Comparison of ENCODE assay signal across 8 cellular contexts in genomic region chr5:14663734-14664269, GRCh38. TPM values are rescaled to one million over a fixed set of nuclear protein-coding genes. Genes with fewer than 3 reads are reported as not detected.
DNase-seq lines count a peak whose midpoint lies in the region; ATAC-seq, FAIRE-seq and TF ChIP-seq lines count a peak whose summit lies in the region.

No MANE protein-coding gene starts in this region.

- peak overlapping the region; percentile 71 for H3K14ac ChIP-seq in IMR-90 (replicated peaks; ENCODE audit: low read depth, low read length)

- no peaks in the 10 kb centered on the region for H3K9me3 ChIP-seq in DOHH2 (ENCODE audit: control insufficient read depth, insufficient read depth, low read length)
- H3K9me3 ChIP-seq in IMR-90 (ENCODE audit: control insufficient read depth, insufficient read depth, low read length): no peaks in the 10 kb centered on the region
- H3K9me3 ChIP-seq in WERI-Rb-1 (ENCODE audit: severe bottlenecking): no peaks in the 10 kb centered on the region
- H3K9me3 ChIP-seq in pancreas: no peaks in the 10 kb centered on the region

- POLR2A ChIA-PET in IMR-90 (lab: Charles Lee; ENCODE audit: unreplicated experiment): no interaction called here

- TF ChIP-seq RAD21 in IMR-90 (IDR thresholded peaks at IDR 0.05; ENCODE audit: low read length): no peak

- DNase-seq in IMR-90: no peak
- peak; percentile 40 for DNase-seq in WERI-Rb-1
- DNase-seq in foreskin fibroblast: no peak
- DNase-seq in pancreas: peak in 1 of 6 donors; percentile 23
- DNase-seq in NCI-H187 treated with DMSO at 0.1 percent for 48 hours (lab: John Stamatoyannopoulos, UW): no peak
- no peak for DNase-seq in NCI-H2029 (lab: John Stamatoyannopoulos, UW)

- H3K79me1 ChIP-seq in IMR-90 (ENCODE audit: low read depth in 1 of 2, low read length in 2 of 2): peaks cover 26 to 61% of the 10 kb centered on the region in 2 experiments

- H2AK5ac ChIP-seq in IMR-90 (ENCODE audit: low read depth, low read length): 0 out of 2 replicates have a peak overlapping the region, but pooled peaks have one; percentile 6

- no peak for TF ChIP-seq POLR2A in IMR-90 (IDR thresholded peaks at IDR 0.05; ENCODE audit: low read depth, low read length)

- no peak overlapping the region for H2BK20ac ChIP-seq in IMR-90 (ENCODE audit: low read depth, low read length)

- dilution Hi-C loops in IMR-90 (cut with HindIII; ENCODE audit: low sequenced_read_pairs, unreplicated experiment): no loop called here

- H3K9me2 ChIP-seq in DOHH2 (replicated peaks; ENCODE audit: control insufficient read depth, low read length): no peaks in the 10 kb centered on the region

- peak overlapping the region; percentile 25 for H3K18ac ChIP-seq in IMR-90 (ENCODE audit: low read depth, low read length)

- in situ Hi-C loops in IMR-90 (cut with MboI; ENCODE audit: low sequenced_read_pairs): loop anchor here (25.0 kb wide), 2 partner anchors 552 to 677 kb away; no protein-coding TSS in a partner anchor

- H2BK15ac ChIP-seq in IMR-90 (ENCODE audit: low read depth, low read length): peak overlapping the region; percentile 79; the same call in 1 of the 3 replicates

- H3F3A ChIP-seq in DOHH2 (ENCODE audit: control insufficient read depth, insufficient read depth): peaks cover 10% of the 10 kb centered on the region; the same call in 1 of the 2 replicates

- H2AFZ ChIP-seq in IMR-90 (replicated peaks; ENCODE audit: low read length, poor library complexity): peak overlapping the region; percentile 99

- WGBS in IMR-90 (ENCODE audit: extremely low coverage in 2 of 2, insufficient read length in 1 of 2), 2 experiments: 7% methylated on average over 19 of the region's 24 CpGs; no CpG with 5 or more reads in 1 of the 2 experiments
- 1 to 2% methylated on average over 24 of the region's 24 CpGs for WGBS in pancreas, 2 donors

- peak overlapping the region; percentile 86 for H3K4ac ChIP-seq in IMR-90 (ENCODE audit: low read depth, low read length)

- H2AK9ac ChIP-seq in IMR-90 (replicated peaks; ENCODE audit: low read depth, low read length, poor library complexity): peak overlapping the region; percentile 96

- no peaks in the 10 kb centered on the region for H3K27me3 ChIP-seq in DOHH2 (ENCODE audit: control insufficient read depth, low read length)
- H3K27me3 ChIP-seq in IMR-90 (ENCODE audit: control insufficient read depth, insufficient read depth, low read length): no peaks in the 10 kb centered on the region
- H3K27me3 ChIP-seq in WERI-Rb-1 (ENCODE audit: insufficient read depth, low read depth, severe bottlenecking): no peaks in the 10 kb centered on the region
- H3K27me3 ChIP-seq in pancreas: no peaks in the 10 kb centered on the region

- H4K8ac ChIP-seq in IMR-90 (ENCODE audit: low read depth in 2 of 2, low read length in 2 of 2): peak overlapping the region; percentile 48 to 92

- FAIRE-seq in pancreas (lab: Jason Lieb, UNC): no peak

- intact Hi-C loops in IMR-90 (cut with micrococcal nuclease): no loop called here
- intact Hi-C loops in pancreas (cut with DNase I): no loop called here

- H4K20me1 ChIP-seq in DOHH2 (ENCODE audit: control insufficient read depth, insufficient read depth, low read depth, low read length): peaks cover 32% of the 10 kb centered on the region
- H4K20me1 ChIP-seq in IMR-90 (ENCODE audit: insufficient read depth, low read length): peaks cover 39% of the 10 kb centered on the region

- peak overlapping the region; percentile 76; the same call in 1 of the 2 replicates for H2BK120ac ChIP-seq in IMR-90 (ENCODE audit: low read depth, low read length)

- H3K4me2 ChIP-seq in DOHH2 (ENCODE audit: low read length) (peak overlapping the region; percentile 92), IMR-90 (ENCODE audit: low read depth, low read length) (peak overlapping the region; percentile 96)

- peak overlapping the region; percentile 81 for H3K27ac ChIP-seq in DOHH2 (ENCODE audit: low read depth, low read length)
- peak overlapping the region; percentile 85 for H3K27ac ChIP-seq in IMR-90 (ENCODE audit: insufficient read depth, low read length)
- H3K27ac ChIP-seq in WERI-Rb-1: peak overlapping the region; percentile 85
- H3K27ac ChIP-seq in pancreas: peak overlapping the region; percentile 85 to 92 (median 90)

- peaks cover 57% of the 10 kb centered on the region for H3K79me2 ChIP-seq in DOHH2 (ENCODE audit: control insufficient read depth, low read length)

- H4K91ac ChIP-seq in IMR-90 (ENCODE audit: insufficient read depth, low read depth, low read length): peak overlapping the region; percentile 72; the same call in 1 of the 2 replicates

- TF ChIP-seq CTCF in DOHH2 (IDR thresholded peaks at IDR 0.05; ENCODE audit: low read depth, low read length, poor library complexity, severe bottlenecking) (no peak), IMR-90 (conservative IDR thresholded peaks at IDR 0.05; ENCODE audit: low read depth, low read length) (no peak), WERI-Rb-1 (IDR thresholded peaks at IDR 0.05; ENCODE audit: low read depth, low read length) (no peak), foreskin fibroblast (IDR thresholded peaks at IDR 0.05; ENCODE audit: low read depth, low read length) (no peak), pancreas (IDR thresholded peaks at IDR 0.05) (no peak)

- peaks cover 44% of the 10 kb centered on the region for H3K36me3 ChIP-seq in DOHH2 (ENCODE audit: control insufficient read depth, low read length)
- no peaks in the 10 kb centered on the region; the same call in 1 of the 2 replicates for H3K36me3 ChIP-seq in IMR-90 (ENCODE audit: control insufficient read depth, insufficient read depth, low read length)
- peaks cover 12% of the 10 kb centered on the region for H3K36me3 ChIP-seq in WERI-Rb-1
- no peaks in the 10 kb centered on the region for H3K36me3 ChIP-seq in pancreas

- peak overlapping the region; percentile 87 for H3K23ac ChIP-seq in IMR-90 (ENCODE audit: low read depth, low read length)

- H3K9ac ChIP-seq in IMR-90 (ENCODE audit: low read depth, low read length): peak overlapping the region; percentile 73

- ATAC-seq in GM21423 (IDR thresholded peaks at IDR 0.05; ENCODE audit: unreplicated experiment) (peak; percentile 15), IMR-90 (ENCODE audit: low read depth) (peak; percentile 38), pancreas (peak; percentile 21 to 56 (median 42))

- H3K4me3 ChIP-seq in DOHH2 (ENCODE audit: low read length): peak overlapping the region; percentile 90
- H3K4me3 ChIP-seq in IMR-90 (ENCODE audit: insufficient read depth, low read depth, low read length): peak overlapping the region; percentile 64
- peak overlapping the region; percentile 84 for H3K4me3 ChIP-seq in WERI-Rb-1 (ENCODE audit: low read depth, low read length)
- H3K4me3 ChIP-seq in foreskin fibroblast (ENCODE audit: low read depth in 1 of 2, low read length in 2 of 2): peak overlapping the region; percentile 74 to 82
- H3K4me3 ChIP-seq in pancreas: peak overlapping the region; percentile 75 to 86 (median 78)

- peaks cover 18% of the 10 kb centered on the region for H3K9me1 ChIP-seq in IMR-90 (ENCODE audit: insufficient read depth, low read length)

- no TSS peak for BruUV-seq in IMR-90 (replicated peaks; lab: Mats Ljungman, UMichigan)

- peak overlapping the region; percentile 1 for H4K5ac ChIP-seq in IMR-90 (ENCODE audit: low read depth, low read length)

- H2BK5ac ChIP-seq in IMR-90 (ENCODE audit: low read depth, low read length, poor library complexity, severe bottlenecking): peak overlapping the region; percentile 83

- peak overlapping the region; percentile 92 for H3K56ac ChIP-seq in IMR-90 (ENCODE audit: extremely low read depth, insufficient read depth, low read length)

- H3K4me1 ChIP-seq in DOHH2 (ENCODE audit: control insufficient read depth, low read length) (peaks cover 72% of the 10 kb centered on the region), IMR-90 (ENCODE audit: control insufficient read depth, insufficient read depth, low read length) (peaks cover 11% of the 10 kb centered on the region), pancreas (peaks cover 6 to 22% (median 14%) of the 10 kb centered on the region in 3 donors)

- CTCF ChIA-PET in IMR-90 (lab: Yijun Ruan, JAX): no interaction called here

TF ChIP-seq in IMR-90, 13 proteins besides CTCF, POLR2A, EP300 and RAD21 (continues in another document):
- TF ChIP-seq SMC3 (IDR thresholded peaks at IDR 0.05; ENCODE audit: low read depth, low read length): no peak
- TF ChIP-seq, protein P1, sequence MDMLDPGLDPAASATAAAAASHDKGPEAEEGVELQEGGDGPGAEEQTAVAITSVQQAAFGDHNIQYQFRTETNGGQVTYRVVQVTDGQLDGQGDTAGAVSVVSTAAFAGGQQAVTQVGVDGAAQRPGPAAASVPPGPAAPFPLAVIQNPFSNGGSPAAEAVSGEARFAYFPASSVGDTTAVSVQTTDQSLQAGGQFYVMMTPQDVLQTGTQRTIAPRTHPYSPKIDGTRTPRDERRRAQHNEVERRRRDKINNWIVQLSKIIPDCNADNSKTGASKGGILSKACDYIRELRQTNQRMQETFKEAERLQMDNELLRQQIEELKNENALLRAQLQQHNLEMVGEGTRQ (IDR thresholded peaks at IDR 0.05; ENCODE audit: low read depth, low read length): no peak
- no peak for TF ChIP-seq RCOR1 (IDR thresholded peaks at IDR 0.05; ENCODE audit: insufficient replicate concordance, low read length)
- no peak for TF ChIP-seq MXI1 (IDR thresholded peaks at IDR 0.05; ENCODE audit: borderline replicate concordance, low read depth, low read length)
- TF ChIP-seq ELK1 (IDR thresholded peaks at IDR 0.05; ENCODE audit: borderline replicate concordance, low read depth, low read length): no peak
- no peak for TF ChIP-seq RFX5 (IDR thresholded peaks at IDR 0.05; ENCODE audit: low read depth, low read length)
- no peak for TF ChIP-seq BHLHE40 (IDR thresholded peaks at IDR 0.05; ENCODE audit: low read depth, low read length)
- TF ChIP-seq MAZ (IDR thresholded peaks at IDR 0.05; ENCODE audit: borderline replicate concordance, low read depth, low read length): no peak
- TF ChIP-seq FOS (IDR thresholded peaks at IDR 0.05; ENCODE audit: low read depth, low read length): no peak
- TF ChIP-seq NFE2L2 (IDR thresholded peaks at IDR 0.05; ENCODE audit: low read depth, low read length): no peak
- no peak for TF ChIP-seq MAFK (IDR thresholded peaks at IDR 0.05; ENCODE audit: low read depth, low read length)

RNA-seq across cellular contexts. Expression of gene OTULIN, which starts 0.7 kb away (rescaled TPM):
- total RNA-seq in IMR-90 (2012; rRNA removed): 19.5 and 20.3 TPM in 2 replicates
- 5.9 and 6.9 TPM in 2 replicates for polyA plus RNA-seq in IMR-90 (2012; rRNA removed)
- 2.1 and 2.6 TPM in 2 replicates for polyA plus RNA-seq in IMR-90 (2012; cell fraction: cytosol; rRNA removed)
- polyA plus RNA-seq in IMR-90 (2012; cell fraction: nucleus; rRNA removed; ENCODE audit: low replicate concordance): 5.2 and 6.8 TPM in 2 replicates
- total RNA-seq in pancreas: 10 to 100 TPM in 5 of 6 donors, 1 to 10 TPM in 1; 9.1 to 21.6 (median 12.9) TPM
- polyA plus RNA-seq in pancreas: 1 to 10 TPM; 4.7 to 4.8 TPM
